Comparison of ENCODE assay signal across 1 cellular context in genomic region chr12:116582610-116583009, GRCh38.
TF ChIP-seq lines count a peak whose summit lies in the region.

No MANE protein-coding gene starts in this region.

TF ChIP-seq in K562, 482 proteins besides CTCF, POLR2A, EP300 and RAD21 (continued from another document and continues in another):
- TF ChIP-seq MGA (IDR thresholded peaks at IDR 0.05) (no peak), ZFP1 (CRISPR knock-in tag; IDR thresholded peaks at IDR 0.05) (peak; percentile 70), BCOR (IDR thresholded peaks at IDR 0.05) (peak; percentile 45), ETS2 (tag; IDR thresholded peaks at IDR 0.05; ENCODE audit: borderline replicate concordance, poor library complexity, severe bottlenecking) (no peak), SRSF1 (IDR thresholded peaks at IDR 0.05; ENCODE audit: low read depth, low read length) (no peak), RBM14 (IDR thresholded peaks at IDR 0.05; ENCODE audit: borderline replicate concordance, insufficient read depth, low read depth, low read length) (no peak), TCF3 (CRISPR knock-in tag; IDR thresholded peaks at IDR 0.05) (peak; percentile 22; the same call in 1 of the 2 replicates), ELK1 (CRISPR knock-in tag; IDR thresholded peaks at IDR 0.05) (no peak), MCM5 (IDR thresholded peaks at IDR 0.05; ENCODE audit: low read depth) (no peak), SNIP1 (IDR thresholded peaks at IDR 0.05; ENCODE audit: low read depth) (no peak), ZNF699 (CRISPR knock-in tag; IDR thresholded peaks at IDR 0.05; ENCODE audit: insufficient replicate concordance) (no peak), POU5F1 (IDR thresholded peaks at IDR 0.05; ENCODE audit: borderline replicate concordance, low read depth, low read length, partially characterized antibody) (no peak), MXI1 (IDR thresholded peaks at IDR 0.05; ENCODE audit: low read depth, low read length) (no peak), TRIM25 (IDR thresholded peaks at IDR 0.05; ENCODE audit: borderline replicate concordance) (no peak), ZNF212 (CRISPR knock-in tag; IDR thresholded peaks at IDR 0.05) (no peak), ZNF785 (CRISPR knock-in tag; IDR thresholded peaks at IDR 0.05) (no peak), TAF15 (IDR thresholded peaks at IDR 0.05; ENCODE audit: low read depth, low read length) (no peak), POLR2G (IDR thresholded peaks at IDR 0.05; ENCODE audit: low read depth, low read length) (no peak), ARID3B (CRISPR knock-in tag; IDR thresholded peaks at IDR 0.05; ENCODE audit: borderline replicate concordance) (no peak), HNRNPUL1 (IDR thresholded peaks at IDR 0.05; ENCODE audit: low read length) (no peak), MTA3 (IDR thresholded peaks at IDR 0.05; ENCODE audit: borderline replicate concordance) (no peak), ZBTB1 (CRISPR knock-in tag; IDR thresholded peaks at IDR 0.05; ENCODE audit: borderline replicate concordance, low read depth) (no peak), RFX1 (IDR thresholded peaks at IDR 0.05) (no peak), MAFK (IDR thresholded peaks at IDR 0.05; ENCODE audit: low read length) (no peak), NFATC3 (IDR thresholded peaks at IDR 0.05) (no peak), DPF2 (IDR thresholded peaks at IDR 0.05) (peak; percentile 78)
- TF ChIP-seq, protein P1, sequence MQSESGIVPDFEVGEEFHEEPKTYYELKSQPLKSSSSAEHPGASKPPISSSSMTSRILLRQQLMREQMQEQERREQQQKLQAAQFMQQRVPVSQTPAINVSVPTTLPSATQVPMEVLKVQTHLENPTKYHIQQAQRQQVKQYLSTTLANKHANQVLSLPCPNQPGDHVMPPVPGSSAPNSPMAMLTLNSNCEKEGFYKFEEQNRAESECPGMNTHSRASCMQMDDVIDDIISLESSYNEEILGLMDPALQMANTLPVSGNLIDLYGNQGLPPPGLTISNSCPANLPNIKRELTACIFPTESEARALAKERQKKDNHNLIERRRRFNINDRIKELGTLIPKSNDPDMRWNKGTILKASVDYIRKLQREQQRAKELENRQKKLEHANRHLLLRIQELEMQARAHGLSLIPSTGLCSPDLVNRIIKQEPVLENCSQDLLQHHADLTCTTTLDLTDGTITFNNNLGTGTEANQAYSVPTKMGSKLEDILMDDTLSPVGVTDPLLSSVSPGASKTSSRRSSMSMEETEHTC (IDR thresholded peaks at IDR 0.05) = no peak
- TF ChIP-seq, protein P2, sequence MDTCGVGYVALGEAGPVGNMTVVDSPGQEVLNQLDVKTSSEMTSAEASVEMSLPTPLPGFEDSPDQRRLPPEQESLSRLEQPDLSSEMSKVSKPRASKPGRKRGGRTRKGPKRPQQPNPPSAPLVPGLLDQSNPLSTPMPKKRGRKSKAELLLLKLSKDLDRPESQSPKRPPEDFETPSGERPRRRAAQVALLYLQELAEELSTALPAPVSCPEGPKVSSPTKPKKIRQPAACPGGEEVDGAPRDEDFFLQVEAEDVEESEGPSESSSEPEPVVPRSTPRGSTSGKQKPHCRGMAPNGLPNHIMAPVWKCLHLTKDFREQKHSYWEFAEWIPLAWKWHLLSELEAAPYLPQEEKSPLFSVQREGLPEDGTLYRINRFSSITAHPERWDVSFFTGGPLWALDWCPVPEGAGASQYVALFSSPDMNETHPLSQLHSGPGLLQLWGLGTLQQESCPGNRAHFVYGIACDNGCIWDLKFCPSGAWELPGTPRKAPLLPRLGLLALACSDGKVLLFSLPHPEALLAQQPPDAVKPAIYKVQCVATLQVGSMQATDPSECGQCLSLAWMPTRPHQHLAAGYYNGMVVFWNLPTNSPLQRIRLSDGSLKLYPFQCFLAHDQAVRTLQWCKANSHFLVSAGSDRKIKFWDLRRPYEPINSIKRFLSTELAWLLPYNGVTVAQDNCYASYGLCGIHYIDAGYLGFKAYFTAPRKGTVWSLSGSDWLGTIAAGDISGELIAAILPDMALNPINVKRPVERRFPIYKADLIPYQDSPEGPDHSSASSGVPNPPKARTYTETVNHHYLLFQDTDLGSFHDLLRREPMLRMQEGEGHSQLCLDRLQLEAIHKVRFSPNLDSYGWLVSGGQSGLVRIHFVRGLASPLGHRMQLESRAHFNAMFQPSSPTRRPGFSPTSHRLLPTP (IDR thresholded peaks at IDR 0.05; ENCODE audit: borderline replicate concordance, extremely low read depth, insufficient read length) = peak; percentile 76
- TF ChIP-seq, protein P3, sequence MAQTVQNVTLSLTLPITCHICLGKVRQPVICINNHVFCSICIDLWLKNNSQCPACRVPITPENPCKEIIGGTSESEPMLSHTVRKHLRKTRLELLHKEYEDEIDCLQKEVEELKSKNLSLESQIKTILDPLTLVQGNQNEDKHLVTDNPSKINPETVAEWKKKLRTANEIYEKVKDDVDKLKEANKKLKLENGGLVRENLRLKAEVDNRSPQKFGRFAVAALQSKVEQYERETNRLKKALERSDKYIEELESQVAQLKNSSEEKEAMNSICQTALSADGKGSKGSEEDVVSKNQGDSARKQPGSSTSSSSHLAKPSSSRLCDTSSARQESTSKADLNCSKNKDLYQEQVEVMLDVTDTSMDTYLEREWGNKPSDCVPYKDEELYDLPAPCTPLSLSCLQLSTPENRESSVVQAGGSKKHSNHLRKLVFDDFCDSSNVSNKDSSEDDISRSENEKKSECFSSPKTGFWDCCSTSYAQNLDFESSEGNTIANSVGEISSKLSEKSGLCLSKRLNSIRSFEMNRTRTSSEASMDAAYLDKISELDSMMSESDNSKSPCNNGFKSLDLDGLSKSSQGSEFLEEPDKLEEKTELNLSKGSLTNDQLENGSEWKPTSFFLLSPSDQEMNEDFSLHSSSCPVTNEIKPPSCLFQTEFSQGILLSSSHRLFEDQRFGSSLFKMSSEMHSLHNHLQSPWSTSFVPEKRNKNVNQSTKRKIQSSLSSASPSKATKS (CRISPR knock-in tag; IDR thresholded peaks at IDR 0.05) = no peak
